Comparison of ENCODE assay signal across 13 cellular contexts in the genomic region with DNA sequence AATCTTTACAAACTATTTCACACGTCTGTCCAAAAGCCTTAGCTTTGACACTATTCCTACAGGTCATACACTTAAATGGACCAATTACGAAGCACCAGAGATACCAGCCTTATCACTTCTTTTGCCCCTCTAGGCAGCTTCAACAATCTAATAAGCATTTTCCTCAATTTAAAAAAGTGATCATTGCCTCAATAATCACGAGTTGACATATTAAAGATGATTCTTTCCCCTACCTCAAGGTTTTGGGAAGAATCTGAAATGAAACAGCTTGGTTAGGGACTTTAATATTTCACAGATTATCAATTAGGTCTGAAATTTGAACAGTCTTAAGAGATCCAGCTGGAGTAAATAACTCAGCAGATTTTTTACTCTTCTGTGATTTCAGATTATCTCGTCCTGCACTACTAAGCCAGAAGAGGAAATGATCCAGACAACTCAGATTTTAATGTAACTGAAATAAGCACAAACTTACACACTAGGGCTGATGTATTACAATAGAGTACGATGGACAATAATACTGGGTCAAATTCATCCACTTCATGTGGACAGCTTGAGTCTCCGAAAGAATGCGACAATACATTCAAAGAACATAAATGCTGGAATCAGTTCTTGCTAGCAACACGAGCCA. TPM values are rescaled to one million over a fixed set of nuclear protein-coding genes. Genes with fewer than 3 reads are reported as not detected.
DNase-seq lines count a peak whose midpoint lies in the region; ATAC-seq and TF ChIP-seq lines count a peak whose summit lies in the region.
"Had no signal": no experiment of that assay in that cellular context is flagged by ENCODE, and none has a peak within 500 bp of the region (broad histone marks: within the 10 kb centered on the region; RNA-seq: fewer than 3 reads in every experiment).

No MANE protein-coding gene starts in this region.

- H3K9me3 Mint-ChIP-seq in activated naive CD4-positive, alpha-beta T cell treated with anti-CD3 and anti-CD28 coated beads for 36 hours = no peaks in the 10 kb centered on the region
- H3K9me3 Mint-ChIP-seq in IgD-negative memory B cell (no peaks in the 10 kb centered on the region), endothelial cell (ENCODE audit: unreplicated experiment) (no peaks in the 10 kb centered on the region)
- no peaks in the 10 kb centered on the region for H3K9me3 Mint-ChIP-seq in stimulated activated memory B cell treated with anti-CD40 and anti-IgM and Interleukin-4, amounts not matched to agents 10 μg/mL and 1 μg/mL and 100 μg/mL, for 72 hours

- H3K4me3 Mint-ChIP-seq in activated naive CD4-positive, alpha-beta T cell treated with anti-CD3 and anti-CD28 coated beads for 36 hours = no peak overlapping the region
- H3K4me3 Mint-ChIP-seq in IgD-negative memory B cell (peak overlapping the region; percentile 81 to 93 (median 86)), endothelial cell (ENCODE audit: unreplicated experiment) (no peak overlapping the region)
- peak overlapping the region; percentile 68 for H3K4me3 Mint-ChIP-seq in stimulated activated memory B cell treated with anti-CD40 and anti-IgM and Interleukin-4, amounts not matched to agents 10 μg/mL and 1 μg/mL and 100 μg/mL, for 72 hours

- intact Hi-C loops in activated naive CD4-positive, alpha-beta T cell treated with anti-CD3 and anti-CD28 coated beads for 36 hours (cut with micrococcal nuclease) = loop anchor here (1.0 kb wide), 1 partner anchor 10 kb away; no protein-coding TSS in a partner anchor

- peak overlapping the region; percentile 41 for H3K27ac Mint-ChIP-seq in activated naive CD4-positive, alpha-beta T cell treated with anti-CD3 and anti-CD28 coated beads for 36 hours
- H3K27ac Mint-ChIP-seq in IgD-negative memory B cell = peak overlapping the region; percentile 92 to 96 (median 93)
- peak overlapping the region; percentile 67 for H3K27ac Mint-ChIP-seq in endothelial cell (ENCODE audit: unreplicated experiment)
- H3K27ac Mint-ChIP-seq in stimulated activated memory B cell treated with anti-CD40 and anti-IgM and Interleukin-4, amounts not matched to agents 10 μg/mL and 1 μg/mL and 100 μg/mL, for 72 hours = peak overlapping the region; percentile 54

- DNase-seq in activated naive CD4-positive, alpha-beta T cell treated with anti-CD3 and anti-CD28 coated beads for 36 hours = no peak
- no peak for DNase-seq in activated naive CD4-positive, alpha-beta T cell (lab: John Stamatoyannopoulos, UW)
- DNase-seq in endothelial cell (ENCODE audit: low spot score) = no peak
- no peak for DNase-seq in NCI-H345 treated with DMSO at 0.1 percent for 48 hours (lab: John Stamatoyannopoulos, UW; ENCODE audit: unreplicated experiment)
- no peak for DNase-seq in SIG-M5 treated with dmso at 0.1 percent for 504 hours (lab: John Stamatoyannopoulos, UW; ENCODE audit: unreplicated experiment)
- DNase-seq: activated naive CD4-positive, alpha-beta T cell treated with Interleukin-2 at 50 U/mL for 16 hours; EL; KBM-7; NCI-H2107; stimulated activated CD8-positive, alpha-beta memory T cell treated with anti-CD3 and anti-CD28 coated beads, Interleukin-4, amount 100 ng/mL, for 48 hours had no signal

- ATAC-seq in stimulated activated memory B cell treated with anti-CD40 and anti-IgM and Interleukin-4, amounts not matched to agents 10 μg/mL and 1 μg/mL and 100 μg/mL, for 72 hours = peak; percentile 60
- ATAC-seq in GM21360 (IDR thresholded peaks at IDR 0.05; ENCODE audit: unreplicated experiment) = no peak

- H3K27me3 Mint-ChIP-seq in activated naive CD4-positive, alpha-beta T cell treated with anti-CD3 and anti-CD28 coated beads for 36 hours (ENCODE audit: low read depth) = no peaks in the 10 kb centered on the region
- H3K27me3 Mint-ChIP-seq in IgD-negative memory B cell (no peaks in the 10 kb centered on the region), endothelial cell (ENCODE audit: unreplicated experiment) (no peaks in the 10 kb centered on the region)
- no peaks in the 10 kb centered on the region for H3K27me3 Mint-ChIP-seq in stimulated activated memory B cell treated with anti-CD40 and anti-IgM and Interleukin-4, amounts not matched to agents 10 μg/mL and 1 μg/mL and 100 μg/mL, for 72 hours

- H3K36me3 Mint-ChIP-seq in activated naive CD4-positive, alpha-beta T cell treated with anti-CD3 and anti-CD28 coated beads for 36 hours (ENCODE audit: low read depth) = peaks cover 2% of the 10 kb centered on the region
- H3K36me3 Mint-ChIP-seq in IgD-negative memory B cell (peaks cover 2% of the 10 kb centered on the region), endothelial cell (ENCODE audit: low read depth, unreplicated experiment) (no peaks in the 10 kb centered on the region)
- H3K36me3 Mint-ChIP-seq in stimulated activated memory B cell treated with anti-CD40 and anti-IgM and Interleukin-4, amounts not matched to agents 10 μg/mL and 1 μg/mL and 100 μg/mL, for 72 hours = no peaks in the 10 kb centered on the region

- no peak for TF ChIP-seq CTCF in endothelial cell (IDR thresholded peaks at IDR 0.05; ENCODE audit: unreplicated experiment)

- CTCF ChIA-PET in activated naive CD4-positive, alpha-beta T cell treated with anti-CD3 and anti-CD28 coated beads for 36 hours (lab: Charles Lee) = interaction anchor here (0.9 to 1.4 kb wide), 4 partner anchors 9 to 675 kb away, joined by 3 to 6 read pairs (median 4); no protein-coding TSS in a partner anchor

- peaks cover 90% of the 10 kb centered on the region for H3K4me1 Mint-ChIP-seq in activated naive CD4-positive, alpha-beta T cell treated with anti-CD3 and anti-CD28 coated beads for 36 hours (ENCODE audit: low read depth)
- H3K4me1 Mint-ChIP-seq in IgD-negative memory B cell = peaks cover 66 to 76% (median 74%) of the 10 kb centered on the region in 3 donors
- peaks cover 25% of the 10 kb centered on the region for H3K4me1 Mint-ChIP-seq in endothelial cell (ENCODE audit: unreplicated experiment)
- H3K4me1 Mint-ChIP-seq in stimulated activated memory B cell treated with anti-CD40 and anti-IgM and Interleukin-4, amounts not matched to agents 10 μg/mL and 1 μg/mL and 100 μg/mL, for 72 hours = peaks cover 94% of the 10 kb centered on the region

RNA-seq across cellular contexts. Expression of gene UBE2N, which starts 15.9 kb away (rescaled TPM):
- 100 to 1,000 TPM; 143 TPM for total RNA-seq in activated naive CD4-positive, alpha-beta T cell treated with anti-CD3 and anti-CD28 coated beads for 36 hours
- polyA plus RNA-seq in IgD-negative memory B cell = 245 TPM
- 150 TPM for total RNA-seq in endothelial cell (ENCODE audit: unreplicated experiment)

RNA-seq across cellular contexts. Expression of gene MRPL42, which starts 41.5 kb away (rescaled TPM):
- 10 to 100 TPM; 93.8 to 95.8 TPM for total RNA-seq in activated naive CD4-positive, alpha-beta T cell treated with anti-CD3 and anti-CD28 coated beads for 36 hours
- 84.5 TPM for polyA plus RNA-seq in IgD-negative memory B cell
- 34.6 TPM for total RNA-seq in endothelial cell (ENCODE audit: unreplicated experiment)

RNA-seq across cellular contexts. Expression of gene NUDT4, which starts 48.1 kb away (rescaled TPM):
- 10 to 100 TPM; 52.2 to 53.1 TPM for total RNA-seq in activated naive CD4-positive, alpha-beta T cell treated with anti-CD3 and anti-CD28 coated beads for 36 hours
- 99.0 TPM for polyA plus RNA-seq in IgD-negative memory B cell
- 91.7 TPM for total RNA-seq in endothelial cell (ENCODE audit: unreplicated experiment)

Comparison
In these comparisons a context has a peak if more than half of its experiments do, and no peak if none do; other contexts are left out.
1. H3K27ac Mint-ChIP-seq: peak in every context shown above with its lines; median percentile 93 in IgD-negative memory B cell; 67 in endothelial cell; 54 in stimulated activated memory B cell treated with anti-CD40 and anti-IgM and Interleukin-4, amounts not matched to agents 10 μg/mL and 1 μg/mL and 100 μg/mL, for 72 hours; 41 in activated naive CD4-positive, alpha-beta T cell treated with anti-CD3 and anti-CD28 coated beads for 36 hours.
2. H3K4me3 Mint-ChIP-seq: peak in IgD-negative memory B cell (4 of 4) and stimulated activated memory B cell treated with anti-CD40 and anti-IgM and Interleukin-4, amounts not matched to agents 10 μg/mL and 1 μg/mL and 100 μg/mL, for 72 hours (single experiment); none in activated naive CD4-positive, alpha-beta T cell treated with anti-CD3 and anti-CD28 coated beads for 36 hours (single experiment) and endothelial cell (single experiment).